Comparison of ENCODE assay signal across 8 cellular contexts in genomic region chrX:68732906-68733493, GRCh38.
DNase-seq lines count a peak whose midpoint lies in the region; ATAC-seq and TF ChIP-seq lines count a peak whose summit lies in the region.

No MANE protein-coding gene starts in this region.

- H3K27ac ChIP-seq in right atrium auricular region = no peak overlapping the region

- peak; percentile 73 for DNase-seq in AG08396 (ENCODE audit: low spot score)
- DNase-seq in HS-27A (ENCODE audit: low read depth) = peak; percentile 9
- DNase-seq in SW480 (ENCODE audit: low spot score) = peak; percentile 29
- peak; percentile 6 for DNase-seq in activated naive CD8-positive, alpha-beta T cell treated with anti-CD3 and anti-CD28 coated beads, Interleukin-2, amount 50 U/mL, for 16 hours (ENCODE audit: low read depth, low spot score)
- DNase-seq in right atrium auricular region (ENCODE audit: low spot score) = peak; percentile 76
- DNase-seq in stimulated activated CD4-positive, alpha-beta T cell treated with anti-CD3 and anti-CD28 coated beads, Interleukin-12 subunit alpha, Interleukin-12 subunit beta, amount 100 ng/mL, for 24 hours (ENCODE audit: low read depth in 2 of 2) = peak; percentile 28 to 59

- ATAC-seq in GM18520 (IDR thresholded peaks at IDR 0.05; ENCODE audit: unreplicated experiment) = peak; percentile 55
- ATAC-seq in HG02970 (IDR thresholded peaks at IDR 0.05; ENCODE audit: low FRiP score, unreplicated experiment) = no peak

- no peaks in the 10 kb centered on the region for H3K36me3 ChIP-seq in right atrium auricular region

- H3K4me1 ChIP-seq in right atrium auricular region = no peaks in the 10 kb centered on the region

- peaks cover 0 to 4% of the 10 kb centered on the region in 2 donors for H3K27me3 ChIP-seq in right atrium auricular region

- H3K4me3 ChIP-seq in right atrium auricular region = no peak overlapping the region

- H3K9me3 ChIP-seq in right atrium auricular region = no peaks in the 10 kb centered on the region

- TF ChIP-seq CTCF in right atrium auricular region (IDR thresholded peaks at IDR 0.05) = peak; percentile 42 to 77

Comparison
In these comparisons a context has a peak if more than half of its experiments do, and no peak if none do; other contexts are left out.
1. DNase-seq: peak in every context shown above with its lines; median percentile 76 in right atrium auricular region; 73 in AG08396; 44 in stimulated activated CD4-positive, alpha-beta T cell treated with anti-CD3 and anti-CD28 coated beads, Interleukin-12 subunit alpha, Interleukin-12 subunit beta, amount 100 ng/mL, for 24 hours; 29 in SW480; 9 in HS-27A; 6 in activated naive CD8-positive, alpha-beta T cell treated with anti-CD3 and anti-CD28 coated beads, Interleukin-2, amount 50 U/mL, for 16 hours.